18 cellular contexts compared by ENCODE assay signal in genomic region chr1:90989990-90990389, GRCh38. TPM values are rescaled to one million over a fixed set of nuclear protein-coding genes. Genes with fewer than 3 reads are reported as not detected.
DNase-seq lines count a peak whose midpoint lies in the region; ATAC-seq, FAIRE-seq and TF ChIP-seq lines count a peak whose summit lies in the region.
"Had no signal": no experiment of that assay in that cellular context is flagged by ENCODE, and none has a peak within 500 bp of the region (broad histone marks: within the 10 kb centered on the region; RNA-seq: fewer than 3 reads in every experiment).

No MANE protein-coding gene starts in this region.

- H2AFZ ChIP-seq in OCI-LY3 (ENCODE audit: low read depth, low read length) = no peak overlapping the region

- intact Hi-C loops in dorsolateral prefrontal cortex (cut with DNase I) = no loop called here

- H3K4me2 ChIP-seq in OCI-LY3 (ENCODE audit: low read length) = peak overlapping the region; percentile 17; the same call in 1 of the 2 replicates

- DNase-seq in GM12865 (ENCODE audit: low read depth) = peak; percentile 8
- no peak for DNase-seq in GM19239 (ENCODE audit: insufficient read length, low spot score)
- no peak for DNase-seq in left lobe of liver (ENCODE audit: low spot score)
- DNase-seq in dorsolateral prefrontal cortex = no peak
- no peak for DNase-seq in omental fat pad (ENCODE audit: low spot score)
- no peak for DNase-seq in NCI-H446 (lab: John Stamatoyannopoulos, UW)
- DNase-seq: amygdala; HFFc6; IMR-90; NCI-H1092 treated with DMSO at 0.1 percent for 48 hours; NCI-H2171; occipital lobe; PC-3; stimulated activated CD4-positive, alpha-beta T cell treated with anti-CD3 and anti-CD28 coated beads, Interleukin-4, amount 100 ng/mL, for 24 hours; upper lobe of left lung; WERI-Rb-1 had no signal

- no peak for TF ChIP-seq CTCF in GM12865 (IDR thresholded peaks at IDR 0.05; ENCODE audit: insufficient read depth, low read depth, low read length, missing control alignments)
- TF ChIP-seq CTCF in OCI-LY3 (IDR thresholded peaks at IDR 0.05; ENCODE audit: low read depth, low read length) = no peak
- no peak for TF ChIP-seq CTCF in dorsolateral prefrontal cortex (IDR thresholded peaks at IDR 0.05 in 54 of 56, conservative IDR thresholded peaks at IDR 0.05 in 2 of 56; ENCODE audit: low read depth in 1 of 56, partially characterized antibody in 56 of 56)
- TF ChIP-seq CTCF in omental fat pad (IDR thresholded peaks at IDR 0.05) = no peak

- peaks cover 49% of the 10 kb centered on the region for H3K36me3 ChIP-seq in OCI-LY3 (replicated peaks; ENCODE audit: low read depth, low read length)

- FAIRE-seq in GM19239 (lab: Jason Lieb, UNC) = peak; percentile 42

- H4K20me1 ChIP-seq in OCI-LY3 (ENCODE audit: insufficient read depth, low read length) = peaks cover 95% of the 10 kb centered on the region

- no peak overlapping the region for H3K9ac ChIP-seq in OCI-LY3 (ENCODE audit: low read length)

- H3K4me3 ChIP-seq in GM12865 (ENCODE audit: low read depth, low read length) (no peak overlapping the region), OCI-LY3 (ENCODE audit: low read length) (no peak overlapping the region), dorsolateral prefrontal cortex (no peak overlapping the region)
- H3K4me3 ChIP-seq: upper lobe of left lung had no signal

- H3K27me3 ChIP-seq in OCI-LY3 (ENCODE audit: low read depth, low read length) (no peaks in the 10 kb centered on the region), dorsolateral prefrontal cortex (no peaks in the 10 kb centered on the region)
- H3K27me3 ChIP-seq: upper lobe of left lung had no signal

- H3K27ac ChIP-seq in OCI-LY3 (ENCODE audit: low read length) (peak overlapping the region; percentile 14; the same call in 1 of the 2 replicates), dorsolateral prefrontal cortex (no peak overlapping the region)
- H3K27ac ChIP-seq: upper lobe of left lung, WERI-Rb-1 had no signal

- peaks cover 25% of the 10 kb centered on the region for H3K4me1 ChIP-seq in OCI-LY3 (ENCODE audit: low read length)

- H3K79me2 ChIP-seq in OCI-LY3 (ENCODE audit: low read length) = peaks cover 100% of the 10 kb centered on the region

- no peaks in the 10 kb centered on the region for H3K9me3 ChIP-seq in OCI-LY3 (ENCODE audit: insufficient read depth, low read length)

- ATAC-seq in HG02938 (IDR thresholded peaks at IDR 0.05; ENCODE audit: unreplicated experiment) (peak; percentile 59), left lobe of liver (no peak), omental fat pad (ENCODE audit: low FRiP score) (no peak)
- ATAC-seq: PC-3 had no signal

RNA-seq across cellular contexts. Expression of gene ZNF644, which starts 31.8 kb away (rescaled TPM):
- total RNA-seq in left lobe of liver (18.3 TPM), dorsolateral prefrontal cortex (100 to 1,000 TPM in 4 of 120 experiments, 10 to 100 TPM in 116; 55.9 to 109 (median 75.5) TPM), omental fat pad (10 to 100 TPM; 37.9 to 67.0 (median 50.4) TPM)
